In the genomic region with DNA sequence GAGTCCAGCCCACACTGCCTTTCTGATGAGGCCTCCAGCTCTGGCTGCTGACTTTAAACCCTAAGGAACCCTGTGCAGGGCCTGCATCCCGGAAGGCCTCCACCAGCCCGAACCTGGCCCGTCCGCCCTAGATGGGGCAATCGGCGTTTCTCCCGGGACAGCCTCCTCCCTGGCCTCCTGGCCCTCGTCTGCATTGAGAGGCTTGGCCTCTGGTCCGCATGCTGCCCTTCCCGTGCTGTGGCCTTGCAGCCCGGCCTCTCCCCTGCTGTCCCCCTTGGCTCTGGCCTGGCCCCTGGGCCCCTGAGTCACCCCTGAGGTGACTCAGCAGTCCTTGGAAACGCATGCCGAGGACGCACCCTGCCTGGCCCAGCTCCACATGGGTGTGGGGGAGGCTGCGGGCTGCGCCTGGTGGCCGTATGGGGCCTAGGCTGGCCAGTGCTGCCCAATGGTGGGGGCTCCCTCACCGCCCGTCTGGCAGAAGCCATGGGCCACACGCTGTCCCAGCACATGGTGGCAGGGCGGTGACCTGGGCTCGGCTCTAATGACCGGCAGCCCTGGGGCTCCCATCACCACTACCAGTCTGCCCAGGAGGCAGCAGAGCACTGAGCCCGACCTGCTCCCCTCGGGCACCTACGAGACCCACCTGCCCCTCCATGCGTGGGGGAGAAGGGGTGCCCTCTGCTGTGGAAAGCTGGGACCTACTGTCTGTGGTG, we compare ENCODE assay signal across 8 cellular contexts. TPM values are rescaled to one million over a fixed set of nuclear protein-coding genes. Genes with fewer than 3 reads are reported as not detected.
A peak's percentile ranks its signal among the peaks of the same experiment; 100 is the strongest.
DNase-seq lines count a peak whose midpoint lies in the region; ATAC-seq and TF ChIP-seq lines count a peak whose summit lies in the region.

No MANE protein-coding gene starts in this region.

- intact Hi-C loops in CD4-positive, alpha-beta T cell (cut with DNase I, micrococcal nuclease), result loop anchor here in 1 of 2 experiments (2.0 kb wide), 1 partner anchor 16 kb away; no protein-coding TSS in a partner anchor

- H3K4me1 ChIP-seq in ACC112 (ENCODE audit: control insufficient read depth, insufficient read depth, low read length, unreplicated experiment), result peaks cover 61% of the 10 kb centered on the region

- no peak for ATAC-seq in CD4-positive, alpha-beta T cell (ENCODE audit: poor library complexity)
- no peak for ATAC-seq in HG02973 (IDR thresholded peaks at IDR 0.05; ENCODE audit: unreplicated experiment)

- H3K9me3 Mint-ChIP-seq in CD4-positive, alpha-beta T cell, result no peaks in the 10 kb centered on the region

- H2AFZ ChIP-seq in ACC112 (ENCODE audit: low read length, unreplicated experiment), result no peak overlapping the region

- no peaks in the 10 kb centered on the region for H3K36me3 ChIP-seq in ACC112 (ENCODE audit: insufficient read depth, low read length)

- TF ChIP-seq CTCF in CD4-positive, alpha-beta T cell (IDR thresholded peaks at IDR 0.05), result no peak

- H3K27me3 ChIP-seq in ACC112 (ENCODE audit: insufficient read depth, low read length), result no peaks in the 10 kb centered on the region
- H3K27me3 ChIP-seq in CD4-positive, alpha-beta T cell (ENCODE audit: control insufficient read depth, insufficient read depth, low read length), result no peaks in the 10 kb centered on the region

- peak overlapping the region; percentile 41; the same call in 1 of the 2 replicates for H3K4me3 ChIP-seq in ACC112 (ENCODE audit: low read depth, low read length)

- H3K4me3 Mint-ChIP-seq in CD4-positive, alpha-beta T cell, result no peak overlapping the region

- peaks cover 71% of the 10 kb centered on the region for H3K79me2 ChIP-seq in ACC112 (ENCODE audit: control insufficient read depth, insufficient read depth, low read length, unreplicated experiment)

- H3K9me3 ChIP-seq in CD4-positive, alpha-beta T cell (ENCODE audit: control insufficient read depth, low read length), result no peaks in the 10 kb centered on the region

- CTCF ChIA-PET in CD4-positive, alpha-beta T cell (lab: Charles Lee), result interaction anchor here (0.7 to 1.2 kb wide), 2 partner anchors 24 to 31 kb away, joined by 4 read pairs; partner anchors contain the start of gene MPND

- DNase-seq in LHCN-M2 (ENCODE audit: low read depth) (peak; percentile 95), dedifferentiated amniotic fluid mesenchymal stem cell (ENCODE audit: extremely low spot score) (peak; percentile 63), mesenteric fat pad (ENCODE audit: low spot score) (peak; percentile 95), NCI-H510A (lab: John Stamatoyannopoulos, UW) (no peak), germinal center (ENCODE audit: low spot score) (no peak)
- no peak for DNase-seq in CD4-positive, alpha-beta T cell

- H3K27ac Mint-ChIP-seq in CD4-positive, alpha-beta T cell, result no peak overlapping the region

- POLR2A ChIA-PET in CD4-positive, alpha-beta T cell (lab: Charles Lee), result interaction anchor here (1.4 kb wide), 1 partner anchor 28 kb away, joined by 4 read pairs; the partner anchor contains the start of gene CHAF1A

- H3K36me3 Mint-ChIP-seq in CD4-positive, alpha-beta T cell (ENCODE audit: low read depth), result peaks cover 2% of the 10 kb centered on the region

- no peaks in the 10 kb centered on the region for H3K27me3 Mint-ChIP-seq in CD4-positive, alpha-beta T cell

- peaks cover 42% of the 10 kb centered on the region for H3K4me1 Mint-ChIP-seq in CD4-positive, alpha-beta T cell (ENCODE audit: low read depth)

- H3K27ac ChIP-seq in ACC112 (ENCODE audit: low read depth, low read length), result peak overlapping the region; percentile 94
- no peak overlapping the region for H3K27ac ChIP-seq in CD4-positive, alpha-beta T cell (ENCODE audit: low read depth, low read length)

RNA-seq across cellular contexts. Expression of gene SH3GL1, which starts 25.7 kb away (rescaled TPM):
- total RNA-seq in LHCN-M2 (2014; rRNA removed) (208 and 261 TPM in 2 replicates), mesenteric fat pad (91.2 TPM)
- 177 TPM for polyA plus RNA-seq in LHCN-M2 (2012)
- total RNA-seq in CD4-positive, alpha-beta T cell, result 10 to 100 TPM; 39.3 to 40.9 TPM

RNA-seq across cellular contexts. Expression of gene CHAF1A, which starts 27.8 kb away (rescaled TPM):
- total RNA-seq in LHCN-M2 (2014; rRNA removed), result 36.5 and 51.9 TPM in 2 replicates
- polyA plus RNA-seq in LHCN-M2 (2012), result 22.1 TPM
- 6.0 TPM for total RNA-seq in mesenteric fat pad
- total RNA-seq in CD4-positive, alpha-beta T cell, result 10 to 100 TPM; 27.5 to 27.8 TPM

RNA-seq across cellular contexts. Expression of gene MPND, which starts 31.2 kb away (rescaled TPM):
- total RNA-seq in LHCN-M2 (2014; rRNA removed) (1.2 and 5.1 TPM in 2 replicates), mesenteric fat pad (14.4 TPM)
- polyA plus RNA-seq in LHCN-M2 (2012), result 15.1 TPM
- 10 to 100 TPM; 10.3 to 11.0 TPM for total RNA-seq in CD4-positive, alpha-beta T cell

RNA-seq across cellular contexts. Expression of gene STAP2, which starts 36.0 kb away (rescaled TPM):
- total RNA-seq in LHCN-M2 (2014; rRNA removed), result 1.1 and 2.9 TPM in 2 replicates
- polyA plus RNA-seq in LHCN-M2 (2012), result 3.8 TPM
- 3.0 TPM for total RNA-seq in mesenteric fat pad
- 1 to 10 TPM; 1.7 to 1.8 TPM for total RNA-seq in CD4-positive, alpha-beta T cell

Comparison
In these comparisons a context has a peak if more than half of its experiments do, and no peak if none do; other contexts are left out.
1. DNase-seq: peak in LHCN-M2 (single experiment), dedifferentiated amniotic fluid mesenchymal stem cell (single experiment) and mesenteric fat pad (single experiment); none in NCI-H510A (single experiment), germinal center (single experiment) and CD4-positive, alpha-beta T cell (0 of 10).